In genomic region chr17:79597996-79598557, GRCh38 we compare ENCODE assay signal across 21 cellular contexts. TPM values are rescaled to one million over a fixed set of nuclear protein-coding genes. Genes with fewer than 3 reads are reported as not detected.
DNase-seq lines count a peak whose midpoint lies in the region; ATAC-seq and TF ChIP-seq lines count a peak whose summit lies in the region.
"Had no signal": no experiment of that assay in that cellular context is flagged by ENCODE, and none has a peak within 500 bp of the region (broad histone marks: within the 10 kb centered on the region; RNA-seq: fewer than 3 reads in every experiment).

No MANE protein-coding gene starts in this region.

- no peak overlapping the region for H2BK120ac ChIP-seq in trophoblast cell (ENCODE audit: insufficient read depth, low read length, poor library complexity)

- no peak overlapping the region for H4K12ac ChIP-seq in trophoblast cell (ENCODE audit: low read depth, low read length)

- no peaks in the 10 kb centered on the region for H3F3A ChIP-seq in SK-N-SH (replicated peaks; ENCODE audit: insufficient read depth)

- no peak overlapping the region for H3K9ac ChIP-seq in trophoblast cell (ENCODE audit: low read length)
- no peak overlapping the region for H3K9ac ChIP-seq in SK-N-SH

- H3K4me1 ChIP-seq in trophoblast cell (ENCODE audit: control insufficient read depth in 1 of 2, insufficient read depth in 2 of 2, low read length in 2 of 2) (no peaks in the 10 kb centered on the region), SK-N-SH (ENCODE audit: control insufficient read depth in 1 of 2, insufficient read depth in 2 of 2, low read depth in 1 of 2, low read length in 1 of 2) (peaks cover 0 to 6% of the 10 kb centered on the region in 2 experiments; a peak in 1 of 4 replicates)
- H3K4me1 ChIP-seq: Peyer's patch, SJCRH30 had no signal

- no peak overlapping the region for H3K18ac ChIP-seq in trophoblast cell (ENCODE audit: low read length)

- H2BK5ac ChIP-seq in trophoblast cell (ENCODE audit: low read depth, low read length, poor library complexity): no peak overlapping the region

- H4K20me1 ChIP-seq in SK-N-SH (ENCODE audit: insufficient read depth): no peaks in the 10 kb centered on the region

- POLR2A ChIA-PET in SK-N-SH (lab: Yijun Ruan, JAX): no interaction called here

- H3K79me2 ChIP-seq in trophoblast cell (ENCODE audit: control insufficient read depth, insufficient read depth, low read length, poor library complexity) (no peaks in the 10 kb centered on the region), SK-N-SH (ENCODE audit: insufficient read depth) (no peaks in the 10 kb centered on the region)

- peak overlapping the region; percentile 53 for H3K4me3 ChIP-seq in trophoblast cell (ENCODE audit: low read depth, low read length)
- no peak overlapping the region for H3K4me3 ChIP-seq in SK-N-SH (ENCODE audit: low read depth in 2 of 2, low read length in 1 of 2)
- H3K4me3 ChIP-seq: Peyer's patch, SJCRH30 had no signal

- TF ChIP-seq CTCF in SK-N-SH (IDR thresholded peaks at IDR 0.05): no peak

- H3K27me3 ChIP-seq in trophoblast cell (ENCODE audit: insufficient read depth, low read length): no peaks in the 10 kb centered on the region
- peaks cover 53% of the 10 kb centered on the region for H3K27me3 ChIP-seq in SK-N-SH (ENCODE audit: insufficient read depth)
- H3K27me3 ChIP-seq: Peyer's patch had no signal

- H2AK5ac ChIP-seq in trophoblast cell (ENCODE audit: low read length): no peak overlapping the region

- CTCF ChIA-PET in SK-N-SH (lab: Yijun Ruan, JAX): interaction anchor here (1.2 to 7.5 kb wide), 2 partner anchors 14 to 410 kb away, joined by 3 to 63 read pairs; partner anchors contain the start of gene RBFOX3

- in situ Hi-C loops in G401 (cut with HindIII; ENCODE audit: low sequenced_read_pairs): no loop called here

- no CpG with 5 or more reads among the region's 12 CpGs for WGBS in trophoblast cell (ENCODE audit: extremely low coverage, insufficient coverage, insufficient read length)
- WGBS in SK-N-SH (ENCODE audit: low lambda C conversion rate): 55% methylated on average over 12 of the region's 12 CpGs

- H3K14ac ChIP-seq in trophoblast cell (ENCODE audit: low read length): no peak overlapping the region

- H2AFZ ChIP-seq in trophoblast cell (ENCODE audit: insufficient read depth, low read length, poor library complexity): no peak overlapping the region
- no peak overlapping the region for H2AFZ ChIP-seq in SK-N-SH (ENCODE audit: low read depth)

- no peak overlapping the region for H3K4ac ChIP-seq in trophoblast cell (ENCODE audit: low read depth, low read length)

- H3K9me2 ChIP-seq in SK-N-SH: no peaks in the 10 kb centered on the region

- H3K36me3 ChIP-seq in trophoblast cell (ENCODE audit: control insufficient read depth in 1 of 2, insufficient read depth in 2 of 2, low read length in 2 of 2) (no peaks in the 10 kb centered on the region), SK-N-SH (replicated peaks in 1 of 2; ENCODE audit: control insufficient read depth in 1 of 2, insufficient read depth in 2 of 2, low read length in 1 of 2) (no peaks in the 10 kb centered on the region)
- H3K36me3 ChIP-seq: Peyer's patch, SJCRH30 had no signal

- H3K4me2 ChIP-seq in trophoblast cell (ENCODE audit: low read length): no peak overlapping the region
- H3K4me2 ChIP-seq in SK-N-SH: no peak overlapping the region

- no peak overlapping the region for H4K8ac ChIP-seq in trophoblast cell (ENCODE audit: low read depth, low read length)

- no peak for ATAC-seq in GM18867 (IDR thresholded peaks at IDR 0.05; ENCODE audit: unreplicated experiment)

- no peak for TF ChIP-seq RAD21 in Ishikawa (IDR thresholded peaks at IDR 0.05; ENCODE audit: low read depth)
- TF ChIP-seq RAD21 in SK-N-SH (IDR thresholded peaks at IDR 0.05; ENCODE audit: low read length): no peak

- H3K9me3 ChIP-seq in trophoblast cell (ENCODE audit: insufficient read depth, low read depth, low read length) (peaks cover 5% of the 10 kb centered on the region), SK-N-SH (no peaks in the 10 kb centered on the region)
- H3K9me3 ChIP-seq: Peyer's patch, SJCRH30 had no signal

- no peak overlapping the region for H2BK12ac ChIP-seq in trophoblast cell (ENCODE audit: low read length)

- no peak overlapping the region for H3K23ac ChIP-seq in trophoblast cell (ENCODE audit: low read length)

- H4K91ac ChIP-seq in trophoblast cell (ENCODE audit: low read depth, low read length): no peak overlapping the region

- TF ChIP-seq EP300 in Ishikawa (IDR thresholded peaks at IDR 0.05; ENCODE audit: borderline replicate concordance): no peak
- TF ChIP-seq EP300 in SK-N-SH (IDR thresholded peaks at IDR 0.05; ENCODE audit: borderline replicate concordance in 1 of 2, low read depth in 1 of 2, low read length in 1 of 2): no peak

- H3K27ac ChIP-seq in caudate nucleus (ENCODE audit: low read depth, low read length) (peak overlapping the region; percentile 74), trophoblast cell (ENCODE audit: low read depth, low read length) (no peak overlapping the region), SK-N-SH (ENCODE audit: low read depth in 2 of 2, low read length in 1 of 2) (no peak overlapping the region)
- H3K27ac ChIP-seq: Peyer's patch, SJCRH30 had no signal

- no peaks in the 10 kb centered on the region for H3K79me1 ChIP-seq in trophoblast cell (ENCODE audit: low read length)

- DNase-seq in G401 (ENCODE audit: low spot score) (peak; percentile 40), caudate nucleus (lab: John Stamatoyannopoulos, UW) (no peak), trophoblast cell (no peak), SK-N-SH (no peak)
- DNase-seq in activated CD8-positive, alpha-beta memory T cell treated with anti-CD3 and anti-CD28 coated beads for 24 hours: no peak
- DNase-seq: CD4-positive, alpha-beta T cell; COR-L47; DMS79 treated with DMSO at 0.1 percent for 48 hours; KBM-7; NCI-H1092 treated with DMSO at 0.1 percent for 48 hours; NCI-H1436 treated with DMSO at 0.1 percent for 48 hours; NCI-H2029; NCI-H345; NCI-H524; NCI-H774; Peyer's patch; SJCRH30 had no signal

TF ChIP-seq in Ishikawa, 13 proteins besides CTCF, POLR2A, EP300 and RAD21 (continues in another document):
- TF ChIP-seq TEAD4 (IDR thresholded peaks at IDR 0.05): no peak
- no peak for TF ChIP-seq EGR1 (IDR thresholded peaks at IDR 0.05)
- no peak for TF ChIP-seq CEBPB (IDR thresholded peaks at IDR 0.05)
- TF ChIP-seq NFIC (IDR thresholded peaks at IDR 0.05): no peak
- TF ChIP-seq YY1 (IDR thresholded peaks at IDR 0.05; ENCODE audit: low read depth): no peak

TF ChIP-seq in SK-N-SH, 30 proteins besides CTCF, POLR2A, EP300 and RAD21:
- TF ChIP-seq ZBTB33 (IDR thresholded peaks at IDR 0.05; ENCODE audit: borderline replicate concordance, low read depth) (no peak), CHD2 (IDR thresholded peaks at IDR 0.05; ENCODE audit: low read length, partially characterized antibody) (no peak), MXI1 (IDR thresholded peaks at IDR 0.05; ENCODE audit: low read depth, low read length) (no peak), MEF2A (IDR thresholded peaks at IDR 0.05; ENCODE audit: borderline replicate concordance, low read depth) (no peak), REST (IDR thresholded peaks at IDR 0.05; ENCODE audit: low read depth, low read length) (no peak), TAF1 (IDR thresholded peaks at IDR 0.05; ENCODE audit: borderline replicate concordance, low read depth, low read length) (no peak), GABPA (IDR thresholded peaks at IDR 0.05; ENCODE audit: low read depth) (no peak), FOXM1 (IDR thresholded peaks at IDR 0.05; ENCODE audit: low read depth) (no peak)
TF ChIP-seq in SK-N-SH: peak in this region for 0.

RNA-seq across cellular contexts. Expression of gene RBFOX3, which starts 12.8 kb away (rescaled TPM):
- total RNA-seq in G401 (2014; rRNA removed; shearing (Covaris generic)): not detected in 2 replicates
- 0.04 TPM in 1 of 2 replicates, not detected in the other for polyA plus RNA-seq in trophoblast cell (2013)
- not detected in 2 replicates for polyA plus RNA-seq in SK-N-SH (2012; rRNA removed)
- polyA plus RNA-seq in SK-N-SH (2012; cell fraction: cytosol; rRNA removed): 0.04 TPM in 1 of 2 replicates, not detected in the other
- 0.04 and 0.12 TPM in 2 replicates for polyA plus RNA-seq in SK-N-SH (2012; cell fraction: nucleus; rRNA removed)
- total RNA-seq: CD4-positive, alpha-beta T cell; OCI-LY7; T-helper 1 cell treated with Interleukin-12 subunit alpha and Interleukin-12 subunit beta and Interleukin-4 antibody, amounts not matched to agents 30 ng/mL and 1 ng/mL, for 36 hours had no signal
